In genomic region chr2:85852078-85852790, GRCh38 we compare ENCODE assay signal across 12 cellular contexts. TPM values are rescaled to one million over a fixed set of nuclear protein-coding genes. Genes with fewer than 3 reads are reported as not detected.
DNase-seq lines count a peak whose midpoint lies in the region; ATAC-seq and TF ChIP-seq lines count a peak whose summit lies in the region.
"Had no signal": no experiment of that assay in that cellular context is flagged by ENCODE, and none has a peak within 500 bp of the region (broad histone marks: within the 10 kb centered on the region; RNA-seq: fewer than 3 reads in every experiment).

No MANE protein-coding gene starts in this region.

- H4K8ac ChIP-seq in mesenchymal stem cell (ENCODE audit: low read length): no peak overlapping the region

- no peak overlapping the region for H2BK15ac ChIP-seq in mesenchymal stem cell (ENCODE audit: low read depth, poor library complexity, severe bottlenecking)

- POLR2A ChIA-PET in MCF 10A (lab: Yijun Ruan, JAX): no interaction called here

- no peak overlapping the region for H3K4me3 ChIP-seq in mammary epithelial cell (replicated peaks in 1 of 3; ENCODE audit: insufficient read depth in 1 of 3, low read depth in 2 of 3, low read length in 3 of 3)
- H3K4me3 ChIP-seq in mesenchymal stem cell (ENCODE audit: insufficient read depth in 1 of 2, low read depth in 1 of 2, low read length in 2 of 2): peak overlapping the region in 1 of 2 experiments; percentile 68
- no peak overlapping the region for H3K4me3 ChIP-seq in uterus

- no peak overlapping the region for H3K18ac ChIP-seq in mesenchymal stem cell (ENCODE audit: low read depth in 1 of 2, low read length in 2 of 2)

- no peaks in the 10 kb centered on the region for H3K79me1 ChIP-seq in mesenchymal stem cell (replicated peaks; ENCODE audit: low read length, poor library complexity, severe bottlenecking)

- no peak overlapping the region for H2AK5ac ChIP-seq in mesenchymal stem cell (ENCODE audit: low read length, severe bottlenecking)

- H3K36me3 ChIP-seq in mammary epithelial cell (ENCODE audit: insufficient read depth, low read length) (no peaks in the 10 kb centered on the region), mesenchymal stem cell (ENCODE audit: control insufficient read depth in 1 of 2, insufficient read depth in 2 of 2, low read depth in 1 of 2, low read length in 2 of 2) (peaks cover 32 to 78% of the 10 kb centered on the region in 2 experiments), uterus (no peaks in the 10 kb centered on the region)

- no peaks in the 10 kb centered on the region for H3K9me3 ChIP-seq in mammary epithelial cell (replicated peaks; ENCODE audit: insufficient read depth, low read length)
- no peaks in the 10 kb centered on the region for H3K9me3 ChIP-seq in mesenchymal stem cell (ENCODE audit: control insufficient read depth, low read length)
- no peaks in the 10 kb centered on the region for H3K9me3 ChIP-seq in uterus
- H3K9me3 ChIP-seq: psoas muscle had no signal

- no peak for TF ChIP-seq CTCF in MCF 10A (IDR thresholded peaks at IDR 0.05; ENCODE audit: unreplicated experiment)
- TF ChIP-seq CTCF in mammary epithelial cell (conservative IDR thresholded peaks at IDR 0.05 in 1 of 2, IDR thresholded peaks at IDR 0.05 in 1 of 2; ENCODE audit: extremely low read depth in 1 of 2, insufficient read depth in 1 of 2, low read depth in 1 of 2, low read length in 2 of 2): no peak
- no peak for TF ChIP-seq CTCF in uterus (IDR thresholded peaks at IDR 0.05)

- H3K36me3 Mint-ChIP-seq in MCF 10A (ENCODE audit: insufficient read depth, unreplicated experiment): no peaks in the 10 kb centered on the region
- H3K36me3 Mint-ChIP-seq in activated naive CD4-positive, alpha-beta T cell treated with anti-CD3 and anti-CD28 coated beads, Interleukin-2, amount 50 U/mL, for 72 hours: peaks cover 15 to 18% of the 10 kb centered on the region in 2 donors

- DNase-seq in MCF 10A (ENCODE audit: unreplicated experiment) (no peak), mammary epithelial cell (no peak), mesenchymal stem cell (no peak), uterus (no peak)
- no peak for DNase-seq in activated naive CD4-positive, alpha-beta T cell treated with anti-CD3 and anti-CD28 coated beads, Interleukin-2, amount 50 U/mL, for 72 hours (ENCODE audit: low spot score in 2 of 2)
- DNase-seq in stimulated activated CD4-positive, alpha-beta T cell treated with anti-CD3 and anti-CD28 coated beads, Interleukin-2, amount 100 ng/mL, for 48 hours: no peak
- DNase-seq: AML-193, NCI-H1105, NCI-H82 had no signal

- H3K9ac ChIP-seq in mammary epithelial cell (ENCODE audit: insufficient read depth, low read length): no peak overlapping the region
- H3K9ac ChIP-seq in mesenchymal stem cell (ENCODE audit: low read length): peak overlapping the region; percentile 78

- dilution Hi-C loops in mammary epithelial cell (cut with HindIII; ENCODE audit: low sequenced_read_pairs): no loop called here

- no peak for TF ChIP-seq POLR2A in uterus (IDR thresholded peaks at IDR 0.05)

- no peak overlapping the region for H3K4me3 Mint-ChIP-seq in MCF 10A (ENCODE audit: unreplicated experiment)

- H3K27ac Mint-ChIP-seq in MCF 10A (ENCODE audit: low read depth, unreplicated experiment): peak overlapping the region; percentile 69
- peak overlapping the region; percentile 95 to 97 for H3K27ac Mint-ChIP-seq in activated naive CD4-positive, alpha-beta T cell treated with anti-CD3 and anti-CD28 coated beads, Interleukin-2, amount 50 U/mL, for 72 hours

- no peaks in the 10 kb centered on the region for H4K20me1 ChIP-seq in mammary epithelial cell (ENCODE audit: insufficient read depth, low read length)

- H2AFZ ChIP-seq in mammary epithelial cell (ENCODE audit: low read depth, low read length) (no peak overlapping the region), mesenchymal stem cell (ENCODE audit: low read depth, low read length) (no peak overlapping the region)

- no peak overlapping the region for H3K23ac ChIP-seq in mesenchymal stem cell (ENCODE audit: low read length in 2 of 2)

- no peak overlapping the region for H2BK120ac ChIP-seq in mesenchymal stem cell (ENCODE audit: low read depth, low read length)

- no peak overlapping the region for H3K4me2 ChIP-seq in mammary epithelial cell (ENCODE audit: insufficient read depth, low read depth, low read length)
- no peak overlapping the region for H3K4me2 ChIP-seq in mesenchymal stem cell (ENCODE audit: low read length, poor library complexity, severe bottlenecking)

- H3K4me1 ChIP-seq in mammary epithelial cell (ENCODE audit: insufficient read depth, low read length): peaks cover 7% of the 10 kb centered on the region
- no peaks in the 10 kb centered on the region for H3K4me1 ChIP-seq in mesenchymal stem cell (ENCODE audit: control insufficient read depth, insufficient read depth, low read depth, low read length)
- no peaks in the 10 kb centered on the region for H3K4me1 ChIP-seq in uterus

- H3K79me2 ChIP-seq in mammary epithelial cell (ENCODE audit: insufficient read depth, low read length): no peaks in the 10 kb centered on the region

- H3K27me3 Mint-ChIP-seq in MCF 10A (ENCODE audit: insufficient read depth, unreplicated experiment): no peaks in the 10 kb centered on the region

- no peak overlapping the region for H3K4ac ChIP-seq in mesenchymal stem cell (ENCODE audit: low read depth in 1 of 2, low read length in 2 of 2)

- no peak for ATAC-seq in activated naive CD4-positive, alpha-beta T cell treated with anti-CD3 and anti-CD28 coated beads, Interleukin-2, amount 50 U/mL, for 72 hours
- ATAC-seq in GM21576 (IDR thresholded peaks at IDR 0.05; ENCODE audit: unreplicated experiment) (no peak), HG02852 (IDR thresholded peaks at IDR 0.05; ENCODE audit: unreplicated experiment) (no peak)

- H2BK12ac ChIP-seq in mesenchymal stem cell (ENCODE audit: low read length in 2 of 2): no peak overlapping the region

- H3K27me3 ChIP-seq in mammary epithelial cell (ENCODE audit: insufficient read depth, low read length) (no peaks in the 10 kb centered on the region), mesenchymal stem cell (ENCODE audit: control insufficient read depth in 1 of 2, insufficient read depth in 1 of 2, low read length in 2 of 2) (no peaks in the 10 kb centered on the region), uterus (no peaks in the 10 kb centered on the region)

- no peak overlapping the region for H3K14ac ChIP-seq in mesenchymal stem cell (ENCODE audit: low read length in 2 of 2)

- BruUV-seq in MCF 10A (replicated peaks; lab: Mats Ljungman, UMichigan) (no TSS peak), mammary epithelial cell (replicated peaks; lab: Mats Ljungman, UMichigan) (no TSS peak)

- H3K27ac ChIP-seq in mammary epithelial cell (ENCODE audit: insufficient read depth, low read depth, low read length): no peak overlapping the region
- no peak overlapping the region for H3K27ac ChIP-seq in mesenchymal stem cell (ENCODE audit: low read length, poor library complexity, severe bottlenecking)
- H3K27ac ChIP-seq in uterus: peak overlapping the region; percentile 66 to 71

- intact Hi-C loops in MCF 10A (cut with micrococcal nuclease): no loop called here
- intact Hi-C loops in mammary epithelial cell (cut with micrococcal nuclease): no loop called here
- intact Hi-C loops in uterus (cut with DNase I; ENCODE audit: low total_unique reads): no loop called here

- no peak overlapping the region for H2BK5ac ChIP-seq in mesenchymal stem cell (ENCODE audit: low read depth, low read length, poor library complexity, severe bottlenecking)

- no peak overlapping the region for H4K91ac ChIP-seq in mesenchymal stem cell (ENCODE audit: low read length)

- in situ Hi-C loops in mammary epithelial cell (cut with MboI; ENCODE audit: low sequenced_read_pairs in 2 of 2): no loop called here

- H3K9me3 Mint-ChIP-seq in MCF 10A (ENCODE audit: unreplicated experiment): no peaks in the 10 kb centered on the region
- peaks cover 10 to 12% of the 10 kb centered on the region in 2 donors for H3K9me3 Mint-ChIP-seq in activated naive CD4-positive, alpha-beta T cell treated with anti-CD3 and anti-CD28 coated beads, Interleukin-2, amount 50 U/mL, for 72 hours

- WGBS in mammary epithelial cell (ENCODE audit: low coverage, missing lambda C conversion rate): 91% methylated on average over 7 of the region's 9 CpGs
- WGBS in mesenchymal stem cell: 97% methylated on average over 5 of the region's 9 CpGs

- CTCF ChIA-PET in MCF 10A (lab: Yijun Ruan, JAX): interaction anchor here (0.7 to 1.2 kb wide), 3 partner anchors 19 to 452 kb away, joined by 3 read pairs; no protein-coding TSS in a partner anchor
- CTCF ChIA-PET in mammary epithelial cell (lab: Charles Lee; ENCODE audit: low non-redundant PET): interaction anchor here (0.7 kb wide), 1 partner anchor 908 kb away, joined by 8 read pairs; no protein-coding TSS in a partner anchor

- H3K4me1 Mint-ChIP-seq in MCF 10A (ENCODE audit: insufficient read depth, unreplicated experiment): no peaks in the 10 kb centered on the region

RNA-seq across cellular contexts. Expression of gene ST3GAL5, which starts 36.6 kb away (rescaled TPM):
- total RNA-seq in MCF 10A (2022) (1.2 and 2.3 TPM in 2 replicates), mammary epithelial cell (10 to 100 TPM; 12.0 to 25.1 TPM), uterus (10 to 100 TPM; 12.3 to 52.9 (median 32.9) TPM)
- polyA plus RNA-seq in mammary epithelial cell: 13.0 TPM
- polyA minus RNA-seq in mammary epithelial cell: 2.9 TPM
- total RNA-seq in activated naive CD4-positive, alpha-beta T cell treated with anti-CD3 and anti-CD28 coated beads, Interleukin-2, amount 50 U/mL, for 72 hours: 1 to 10 TPM; 8.9 TPM
- polyA plus RNA-seq in mesenchymal stem cell (2013, experiment 1 of 2): 135 TPM
- polyA plus RNA-seq in mesenchymal stem cell (2013, experiment 2 of 2): 140 TPM

Comparison
In these comparisons a context has a peak if more than half of its experiments do, and no peak if none do; other contexts are left out.
1. H3K27ac ChIP-seq: peak in uterus (2 of 2); none in mammary epithelial cell (single experiment) and mesenchymal stem cell (single experiment).